ENCODE assay signal across 11 cellular contexts in genomic region chr17:74893936-74894671, GRCh38. TPM values are rescaled to one million over a fixed set of nuclear protein-coding genes. Genes with fewer than 3 reads are reported as not detected.
DNase-seq lines count a peak whose midpoint lies in the region; ATAC-seq and TF ChIP-seq lines count a peak whose summit lies in the region.
"Had no signal": no experiment of that assay in that cellular context is flagged by ENCODE, and none has a peak within 500 bp of the region (broad histone marks: within the 10 kb centered on the region; RNA-seq: fewer than 3 reads in every experiment).

No MANE protein-coding gene starts in this region.

- no peaks in the 10 kb centered on the region for H3K9me3 ChIP-seq in iPS-18a (ENCODE audit: control insufficient read depth, low read depth, low read length)

- no peaks in the 10 kb centered on the region for H3K4me1 ChIP-seq in iPS-18a (ENCODE audit: control insufficient read depth, low read depth, low read length)

- no peak for DNase-seq in stimulated activated naive CD8-positive, alpha-beta T cell treated with anti-CD3 and anti-CD28 coated beads, Interleukin-15, Interleukin-2, amounts not matched to agents 100 U/mL and 50 U/mL, for 24 hours
- DNase-seq in type B pancreatic cell (ENCODE audit: extremely low spot score, unreplicated experiment) (no peak), DMS53 (lab: John Stamatoyannopoulos, UW) (no peak)
- DNase-seq: activated CD4-positive, alpha-beta T cell treated with anti-CD3 and anti-CD28 coated beads, Interleukin-2, amount 50 U/mL, for 1 hour; CD4-positive, CD25-positive, alpha-beta regulatory T cell; KBM-7; mesenchymal stem cell had no signal

- peak overlapping the region; percentile 47 for H3K4me3 Mint-ChIP-seq in stimulated activated naive CD8-positive, alpha-beta T cell treated with anti-CD3 and anti-CD28 coated beads, Interleukin-15, Interleukin-2, amounts not matched to agents 100 ng/mL and 50 ng/mL, for 24 hours
- peak overlapping the region; percentile 87 for H3K4me3 Mint-ChIP-seq in type B pancreatic cell

- peaks cover 42% of the 10 kb centered on the region for H3K27me3 Mint-ChIP-seq in stimulated activated naive CD8-positive, alpha-beta T cell treated with anti-CD3 and anti-CD28 coated beads, Interleukin-15, Interleukin-2, amounts not matched to agents 100 ng/mL and 50 ng/mL, for 24 hours
- peaks cover 75% of the 10 kb centered on the region for H3K27me3 Mint-ChIP-seq in type B pancreatic cell

- H3K9ac ChIP-seq in iPS-18a (ENCODE audit: low read length) = no peak overlapping the region

- H3K36me3 ChIP-seq in iPS-18a (ENCODE audit: control insufficient read depth, low read depth, low read length) = no peaks in the 10 kb centered on the region

- H3K36me3 Mint-ChIP-seq in stimulated activated naive CD8-positive, alpha-beta T cell treated with anti-CD3 and anti-CD28 coated beads, Interleukin-15, Interleukin-2, amounts not matched to agents 100 ng/mL and 50 ng/mL, for 24 hours (ENCODE audit: low read depth) = no peaks in the 10 kb centered on the region
- H3K36me3 Mint-ChIP-seq in type B pancreatic cell = no peaks in the 10 kb centered on the region
- H3K36me3 Mint-ChIP-seq: CD4-positive, CD25-positive, alpha-beta regulatory T cell had no signal

- no peaks in the 10 kb centered on the region for H3K9me3 Mint-ChIP-seq in stimulated activated naive CD8-positive, alpha-beta T cell treated with anti-CD3 and anti-CD28 coated beads, Interleukin-15, Interleukin-2, amounts not matched to agents 100 ng/mL and 50 ng/mL, for 24 hours
- no peaks in the 10 kb centered on the region for H3K9me3 Mint-ChIP-seq in type B pancreatic cell
- H3K9me3 Mint-ChIP-seq: CD4-positive, CD25-positive, alpha-beta regulatory T cell had no signal

- no peak for ATAC-seq in stimulated activated naive CD8-positive, alpha-beta T cell treated with anti-CD3 and anti-CD28 coated beads, Interleukin-15, Interleukin-2, amounts not matched to agents 100 U/mL and 50 U/mL, for 24 hours
- no peak for ATAC-seq in GM18517 (IDR thresholded peaks at IDR 0.05; ENCODE audit: unreplicated experiment)

- H3K4me3 ChIP-seq in iPS-18a (ENCODE audit: low read length) = peak overlapping the region; percentile 59

- H3K27ac Mint-ChIP-seq in stimulated activated naive CD8-positive, alpha-beta T cell treated with anti-CD3 and anti-CD28 coated beads, Interleukin-15, Interleukin-2, amounts not matched to agents 100 ng/mL and 50 ng/mL, for 24 hours = no peak overlapping the region
- no peak overlapping the region for H3K27ac Mint-ChIP-seq in type B pancreatic cell
- H3K27ac Mint-ChIP-seq: CD4-positive, CD25-positive, alpha-beta regulatory T cell had no signal

- H3K27ac ChIP-seq in iPS-18a (ENCODE audit: low read length) = no peak overlapping the region

- no peak for TF ChIP-seq CTCF in type B pancreatic cell (conservative IDR thresholded peaks at IDR 0.05)

- peaks cover 51% of the 10 kb centered on the region for H3K27me3 ChIP-seq in iPS-18a (ENCODE audit: control insufficient read depth, insufficient read depth, low read length)

- peaks cover 3% of the 10 kb centered on the region for H3K4me1 Mint-ChIP-seq in stimulated activated naive CD8-positive, alpha-beta T cell treated with anti-CD3 and anti-CD28 coated beads, Interleukin-15, Interleukin-2, amounts not matched to agents 100 ng/mL and 50 ng/mL, for 24 hours (ENCODE audit: low read depth)
- H3K4me1 Mint-ChIP-seq in type B pancreatic cell (ENCODE audit: unreplicated experiment) = peaks cover 3% of the 10 kb centered on the region

RNA-seq across cellular contexts. Expression of gene FADS6, which starts 0.7 kb away (rescaled TPM):
- total RNA-seq in type B pancreatic cell (ENCODE audit: low replicate concordance) = 0.82 and 2.7 TPM in 2 replicates
- total RNA-seq: CD4-positive, CD25-positive, alpha-beta regulatory T cell; skeletal muscle tissue had no signal

RNA-seq across cellular contexts. Expression of gene FDXR, which starts 21.3 kb away (rescaled TPM):
- 28.1 and 44.4 TPM in 2 replicates for total RNA-seq in type B pancreatic cell (ENCODE audit: low replicate concordance)

RNA-seq across cellular contexts. Expression of gene USH1G, which starts 29.0 kb away (rescaled TPM):
- 0.56 and 1.4 TPM in 2 replicates for total RNA-seq in type B pancreatic cell (ENCODE audit: low replicate concordance)
- total RNA-seq: CD4-positive, CD25-positive, alpha-beta regulatory T cell had no signal

RNA-seq across cellular contexts. Expression of gene OTOP2, which starts 30.0 kb away (rescaled TPM):
- 0.12 TPM in 1 of 2 replicates, not detected in the other for total RNA-seq in type B pancreatic cell (ENCODE audit: low replicate concordance)
- total RNA-seq: CD4-positive, CD25-positive, alpha-beta regulatory T cell; skeletal muscle tissue had no signal

RNA-seq across cellular contexts. Expression of gene GRIN2C, which starts 34.4 kb away (rescaled TPM):
- 0.36 and 0.72 TPM in 2 replicates for total RNA-seq in type B pancreatic cell (ENCODE audit: low replicate concordance)
- total RNA-seq: CD4-positive, CD25-positive, alpha-beta regulatory T cell had no signal
